1 cellular context compared by ENCODE assay signal in genomic region chr14:74942608-74943007, GRCh38.
TF ChIP-seq lines count a peak whose summit lies in the region.

No MANE protein-coding gene starts in this region.

TF ChIP-seq in HepG2, 621 proteins besides CTCF, POLR2A, EP300 and RAD21:
- TF ChIP-seq ZBTB1 (CRISPR knock-in tag; IDR thresholded peaks at IDR 0.05; ENCODE audit: borderline replicate concordance) (no peak), PATZ1 (CRISPR knock-in tag; IDR thresholded peaks at IDR 0.05) (no peak), ZNF660 (CRISPR knock-in tag; IDR thresholded peaks at IDR 0.05; ENCODE audit: borderline replicate concordance, low read depth) (no peak), ZKSCAN1 (IDR thresholded peaks at IDR 0.05; ENCODE audit: low read length) (no peak), ZNF605 (CRISPR knock-in tag; IDR thresholded peaks at IDR 0.05) (no peak), ZNF101 (CRISPR knock-in tag; IDR thresholded peaks at IDR 0.05; ENCODE audit: borderline replicate concordance, low read depth) (no peak), ZNF557 (CRISPR knock-in tag; IDR thresholded peaks at IDR 0.05) (no peak), ZNF232 (CRISPR knock-in tag; IDR thresholded peaks at IDR 0.05; ENCODE audit: borderline replicate concordance) (no peak), CREB1 (IDR thresholded peaks at IDR 0.05) (no peak), CREB1 (CRISPR knock-in tag; IDR thresholded peaks at IDR 0.05) (no peak)
